In genomic region chr6:21610376-21610775, GRCh38 we compare ENCODE assay signal across 15 cellular contexts. TPM values are rescaled to one million over a fixed set of nuclear protein-coding genes. Genes with fewer than 3 reads are reported as not detected.
DNase-seq lines count a peak whose midpoint lies in the region; ATAC-seq and TF ChIP-seq lines count a peak whose summit lies in the region.
"Had no signal": no experiment of that assay in that cellular context is flagged by ENCODE, and none has a peak within 500 bp of the region (broad histone marks: within the 10 kb centered on the region; RNA-seq: fewer than 3 reads in every experiment).

No MANE protein-coding gene starts in this region.

- H3K4me2 ChIP-seq in DND-41 (ENCODE audit: insufficient read depth, low read length) (no peak overlapping the region), SK-N-SH (no peak overlapping the region)

- ATAC-seq in DND-41 (ENCODE audit: insufficient read depth, low read depth) (peak; percentile 18; the same call in 1 of the 3 replicates), GM19324 (IDR thresholded peaks at IDR 0.05; ENCODE audit: low FRiP score, unreplicated experiment) (peak; percentile 81), HG02798 (IDR thresholded peaks at IDR 0.05; ENCODE audit: poor library complexity, unreplicated experiment) (peak; percentile 84), HG03565 (IDR thresholded peaks at IDR 0.05; ENCODE audit: unreplicated experiment) (peak; percentile 92)

- H3K9ac ChIP-seq in DND-41 (ENCODE audit: low read depth, low read length) (no peak overlapping the region), SK-N-SH (no peak overlapping the region)

- POLR2A ChIA-PET in SK-N-SH (lab: Yijun Ruan, JAX): interaction anchor here (1.2 kb wide), 1 partner anchor 9 kb away, joined by 3 read pairs; no protein-coding TSS in a partner anchor

- CTCF ChIA-PET in SK-N-SH (lab: Yijun Ruan, JAX): no interaction called here

- TF ChIP-seq CTCF in DND-41 (IDR thresholded peaks at IDR 0.05; ENCODE audit: borderline replicate concordance, extremely low read depth, low read length, poor library complexity, severe bottlenecking): no peak
- no peak for TF ChIP-seq CTCF in SK-N-SH (IDR thresholded peaks at IDR 0.05)

- no peak for TF ChIP-seq RAD21 in SK-N-SH (IDR thresholded peaks at IDR 0.05; ENCODE audit: low read length)

- H3K4me3 ChIP-seq in DND-41 (ENCODE audit: low read depth in 1 of 2, low read length in 2 of 2): no peak overlapping the region
- no peak overlapping the region for H3K4me3 ChIP-seq in SK-N-SH (ENCODE audit: low read depth in 2 of 2, low read length in 1 of 2)
- H3K4me3 ChIP-seq: coronary artery had no signal

- H3F3A ChIP-seq in SK-N-SH (replicated peaks; ENCODE audit: insufficient read depth): no peaks in the 10 kb centered on the region

- no peaks in the 10 kb centered on the region for H4K20me1 ChIP-seq in DND-41 (ENCODE audit: insufficient read depth, low read length)
- no peaks in the 10 kb centered on the region for H4K20me1 ChIP-seq in SK-N-SH (ENCODE audit: insufficient read depth)

- H3K27me3 ChIP-seq in DND-41 (ENCODE audit: insufficient read depth, low read length, poor library complexity) (no peaks in the 10 kb centered on the region), SK-N-SH (ENCODE audit: insufficient read depth) (no peaks in the 10 kb centered on the region)

- no peaks in the 10 kb centered on the region for H3K9me2 ChIP-seq in SK-N-SH

- H3K79me2 ChIP-seq in DND-41 (ENCODE audit: insufficient read depth, low read length) (peaks cover 2% of the 10 kb centered on the region), SK-N-SH (ENCODE audit: insufficient read depth) (no peaks in the 10 kb centered on the region)

- H3K27ac ChIP-seq in DND-41 (ENCODE audit: low read length): peak overlapping the region; percentile 5; the same call in 1 of the 2 replicates
- no peak overlapping the region for H3K27ac ChIP-seq in SK-N-SH (ENCODE audit: low read depth in 2 of 2, low read length in 1 of 2)
- H3K27ac ChIP-seq: coronary artery had no signal

- H3K4me1 ChIP-seq in DND-41 (ENCODE audit: insufficient read depth, low read length) (peaks cover 19% of the 10 kb centered on the region), SK-N-SH (ENCODE audit: control insufficient read depth in 1 of 2, insufficient read depth in 2 of 2, low read depth in 1 of 2, low read length in 1 of 2) (peaks cover 0 to 19% of the 10 kb centered on the region in 2 experiments; a peak in 2 of 4 replicates)

- H2AFZ ChIP-seq in DND-41 (ENCODE audit: low read depth, low read length): no peak overlapping the region
- no peak overlapping the region for H2AFZ ChIP-seq in SK-N-SH (ENCODE audit: low read depth)

- 100% methylated on average over 1 of the region's 1 CpG for WGBS in SK-N-SH (ENCODE audit: low lambda C conversion rate)

- H3K9me3 ChIP-seq in DND-41 (ENCODE audit: insufficient read depth, low read length, severe bottlenecking) (no peaks in the 10 kb centered on the region), SK-N-SH (no peaks in the 10 kb centered on the region)

- no peak for DNase-seq in DND-41
- no peak for DNase-seq in SK-N-SH
- DNase-seq in NCI-H1105 (lab: John Stamatoyannopoulos, UW): no peak
- no peak for DNase-seq in foreskin melanocyte
- DNase-seq in HT-29 (ENCODE audit: low spot score): no peak
- DNase-seq: activated CD4-positive, alpha-beta T cell treated with anti-CD3 and anti-CD28 coated beads for 4 hours; foreskin fibroblast; IMR-90; nephron progenitor cell; SHP77; small intestine had no signal

- no peak for TF ChIP-seq EP300 in SK-N-SH (IDR thresholded peaks at IDR 0.05; ENCODE audit: borderline replicate concordance in 1 of 2, low read depth in 1 of 2, low read length in 1 of 2)

- H3K36me3 ChIP-seq in DND-41 (ENCODE audit: insufficient read depth, low read length) (no peaks in the 10 kb centered on the region), SK-N-SH (replicated peaks in 1 of 2; ENCODE audit: control insufficient read depth in 1 of 2, insufficient read depth in 2 of 2, low read length in 1 of 2) (no peaks in the 10 kb centered on the region)

TF ChIP-seq in SK-N-SH, 30 proteins besides CTCF, POLR2A, EP300 and RAD21:
- TF ChIP-seq YY1 (IDR thresholded peaks at IDR 0.05; ENCODE audit: low read depth) (no peak), JUND (IDR thresholded peaks at IDR 0.05) (no peak), REST (IDR thresholded peaks at IDR 0.05; ENCODE audit: low read depth, low read length) (no peak), ELF1 (IDR thresholded peaks at IDR 0.05) (no peak), NRF1 (IDR thresholded peaks at IDR 0.05; ENCODE audit: low read depth, low read length) (no peak), POLR2AphosphoS5 (IDR thresholded peaks at IDR 0.05; ENCODE audit: low read depth, low read length) (no peak)

RNA-seq across cellular contexts. Expression of gene SOX4, which starts 16.8 kb away (rescaled TPM):
- polyA plus RNA-seq in SK-N-SH (2012; rRNA removed): 5.5 and 5.8 TPM in 2 replicates
- polyA plus RNA-seq in SK-N-SH (2012; cell fraction: cytosol; rRNA removed): 7.8 and 7.9 TPM in 2 replicates
- 6.8 and 7.5 TPM in 2 replicates for polyA plus RNA-seq in SK-N-SH (2012; cell fraction: nucleus; rRNA removed)
- 46.8 and 49.8 TPM in 2 replicates for total RNA-seq in HT-29 (2014; rRNA removed; shearing (Covaris generic))

Comparison
In these comparisons a context has a peak if more than half of its experiments do, and no peak if none do; other contexts are left out.
1. ATAC-seq: peak in every context shown above with its lines; median percentile 92 in HG03565; 84 in HG02798; 81 in GM19324; 18 in DND-41.